In genomic region chr2:169512525-169512924, GRCh38 we compare ENCODE assay signal across 22 cellular contexts. TPM values are rescaled to one million over a fixed set of nuclear protein-coding genes. Genes with fewer than 3 reads are reported as not detected.
DNase-seq lines count a peak whose midpoint lies in the region; ATAC-seq, FAIRE-seq and TF ChIP-seq lines count a peak whose summit lies in the region.
"Had no signal": no experiment of that assay in that cellular context is flagged by ENCODE, and none has a peak within 500 bp of the region (broad histone marks: within the 10 kb centered on the region; RNA-seq: fewer than 3 reads in every experiment).

No MANE protein-coding gene starts in this region.

- TF ChIP-seq CTCF in A549 (IDR thresholded peaks at IDR 0.05) = no peak
- TF ChIP-seq CTCF in HFFc6 (IDR thresholded peaks at IDR 0.05) = no peak
- no peak for TF ChIP-seq CTCF in K562 (IDR thresholded peaks at IDR 0.05 in 2 of 3, conservative IDR thresholded peaks at IDR 0.05 in 1 of 3; ENCODE audit: insufficient read depth in 2 of 3, low read depth in 1 of 3, low read length in 3 of 3)
- no peak for TF ChIP-seq CTCF in upper lobe of left lung (IDR thresholded peaks at IDR 0.05)
- TF ChIP-seq CTCF in PC-9 (conservative IDR thresholded peaks at IDR 0.05) = no peak

- no peaks in the 10 kb centered on the region for H3K9me3 Mint-ChIP-seq in HFFc6
- no peaks in the 10 kb centered on the region for H3K9me3 Mint-ChIP-seq in activated T-helper 2 cell treated with anti-CD3 and anti-CD28 coated beads, Interferon-gamma antibody, Interleukin-2, Interleukin-4, amounts not matched to agents 10 μg/mL and 5 μg/mL and 100 μg/mL, durations not matched to agents 14 hours and 24 hours and 36 hours
- H3K9me3 Mint-ChIP-seq: activated CD4-positive, alpha-beta memory T cell treated with anti-CD3 and anti-CD28 coated beads, Interleukin-2, amount 10 ng/mL, durations not matched to agents 7 days and 5 days; CD4-positive, CD25-positive, alpha-beta regulatory T cell; endodermal cell; IgD-negative memory B cell; stimulated activated effector memory CD8-positive, alpha-beta T cell treated with anti-CD3 and anti-CD28 coated beads, Interleukin-12 subunit alpha, Interleukin-12 subunit beta, amount 100 ng/mL, for 72 hours had no signal

- no peak for TF ChIP-seq POLR2A in A549 (IDR thresholded peaks at IDR 0.05; ENCODE audit: low read length)
- TF ChIP-seq POLR2A in K562 (conservative IDR thresholded peaks at IDR 0.05) = no peak
- no peak for TF ChIP-seq POLR2A in upper lobe of left lung (IDR thresholded peaks at IDR 0.05)

- H3K27ac Mint-ChIP-seq in HFFc6 = no peak overlapping the region
- no peak overlapping the region for H3K27ac Mint-ChIP-seq in activated T-helper 2 cell treated with anti-CD3 and anti-CD28 coated beads, Interferon-gamma antibody, Interleukin-2, Interleukin-4, amounts not matched to agents 10 μg/mL and 5 μg/mL and 100 μg/mL, durations not matched to agents 14 hours and 24 hours and 36 hours
- H3K27ac Mint-ChIP-seq: activated CD4-positive, alpha-beta memory T cell treated with anti-CD3 and anti-CD28 coated beads, Interleukin-2, amount 10 ng/mL, durations not matched to agents 7 days and 5 days; CD4-positive, CD25-positive, alpha-beta regulatory T cell; endodermal cell; IgD-negative memory B cell; stimulated activated effector memory CD8-positive, alpha-beta T cell treated with anti-CD3 and anti-CD28 coated beads, Interleukin-12 subunit alpha, Interleukin-12 subunit beta, amount 100 ng/mL, for 72 hours had no signal

- BruUV-seq in K562 (replicated peaks; lab: Mats Ljungman, UMichigan) (no TSS peak), PC-9 (replicated peaks; lab: Mats Ljungman, UMichigan) (no TSS peak)

- no peaks in the 10 kb centered on the region for H3K27me3 Mint-ChIP-seq in HFFc6 (ENCODE audit: insufficient read depth)
- peaks cover 10% of the 10 kb centered on the region for H3K27me3 Mint-ChIP-seq in activated T-helper 2 cell treated with anti-CD3 and anti-CD28 coated beads, Interferon-gamma antibody, Interleukin-2, Interleukin-4, amounts not matched to agents 10 μg/mL and 5 μg/mL and 100 μg/mL, durations not matched to agents 14 hours and 24 hours and 36 hours (ENCODE audit: low read depth)
- H3K27me3 Mint-ChIP-seq: activated CD4-positive, alpha-beta memory T cell treated with anti-CD3 and anti-CD28 coated beads, Interleukin-2, amount 10 ng/mL, durations not matched to agents 7 days and 5 days had no signal

- H3K79me2 ChIP-seq in K562 (ENCODE audit: control insufficient read depth, insufficient read depth, low read length) (no peaks in the 10 kb centered on the region), PC-9 (ENCODE audit: low read depth) (no peaks in the 10 kb centered on the region)

- H4K20me1 ChIP-seq in K562 (replicated peaks; ENCODE audit: control insufficient read depth, insufficient read depth, low read length) (no peaks in the 10 kb centered on the region), PC-9 (ENCODE audit: insufficient read depth) (no peaks in the 10 kb centered on the region)

- H3F3A ChIP-seq in PC-9 (ENCODE audit: insufficient read depth, low read depth) = no peaks in the 10 kb centered on the region

- WGBS in A549 (ENCODE audit: missing lambda C conversion rate) = 43% methylated on average over 2 of the region's 2 CpGs
- WGBS in K562 (ENCODE audit: insufficient coverage, low coverage, missing lambda C conversion rate) = 61% methylated on average over 2 of the region's 2 CpGs
- 54 to 59% methylated on average over 2 of the region's 2 CpGs for WGBS in upper lobe of left lung, 2 donors

- no peak for DNase-seq in A549 (ENCODE audit: low read depth in 1 of 2, low spot score in 1 of 2)
- DNase-seq in HFFc6 = peak; percentile 27
- no peak for DNase-seq in K562 (ENCODE audit: extremely low read depth in 1 of 4, low spot score in 3 of 4)
- DNase-seq in activated T-helper 2 cell treated with anti-CD3 and anti-CD28 coated beads, Interferon-gamma antibody, Interleukin-2, Interleukin-4, amounts not matched to agents 10 μg/mL and 5 μg/mL and 100 μg/mL, durations not matched to agents 14 hours and 24 hours and 36 hours (ENCODE audit: low spot score) = no peak
- DNase-seq in activated CD4-positive, alpha-beta T cell treated with anti-CD3 and anti-CD28 coated beads for 48 hours = no peak
- DNase-seq in upper lobe of left lung = no peak
- no peak for DNase-seq in PC-9
- DNase-seq: activated CD4-positive, alpha-beta memory T cell treated with anti-CD3 and anti-CD28 coated beads, Interleukin-2, amount 10 ng/mL, durations not matched to agents 7 days and 5 days; activated naive CD4-positive, alpha-beta T cell treated with Interleukin-2 at 50 U/mL for 16 hours; anterior cingulate cortex; CD4-positive, CD25-positive, alpha-beta regulatory T cell; DND-41; endodermal cell; NCI-H2107; NCI-H524; OCI-M1; T-helper 2 cell; testis had no signal

- H3K4me3 ChIP-seq in A549 (no peak overlapping the region), K562 (no peak overlapping the region), upper lobe of left lung (no peak overlapping the region), PC-9 (no peak overlapping the region)
- H3K4me3 ChIP-seq: SJSA1, testis had no signal

- H3K27me3 ChIP-seq in K562 (ENCODE audit: control insufficient read depth in 2 of 2, insufficient read depth in 2 of 2, low read length in 2 of 2) = no peaks in the 10 kb centered on the region
- H3K27me3 ChIP-seq in upper lobe of left lung = no peaks in the 10 kb centered on the region
- H3K27me3 ChIP-seq in PC-9 (ENCODE audit: insufficient read depth, low read depth) = no peaks in the 10 kb centered on the region
- H3K27me3 ChIP-seq: SJSA1, testis had no signal

- H3K4me1 ChIP-seq in A549 (peaks cover 26% of the 10 kb centered on the region), K562 (replicated peaks in 1 of 2; ENCODE audit: control insufficient read depth in 2 of 2, insufficient read depth in 2 of 2, low read length in 2 of 2) (peaks cover 0 to 7% of the 10 kb centered on the region in 2 experiments; a peak in 2 of 5 replicates), upper lobe of left lung (peaks cover 0 to 6% (median 0%) of the 10 kb centered on the region in 4 donors), PC-9 (replicated peaks; ENCODE audit: insufficient read depth) (peaks cover 16% of the 10 kb centered on the region)
- H3K4me1 ChIP-seq: testis had no signal

- no peak overlapping the region for H3K4me3 Mint-ChIP-seq in HFFc6
- no peak overlapping the region for H3K4me3 Mint-ChIP-seq in activated T-helper 2 cell treated with anti-CD3 and anti-CD28 coated beads, Interferon-gamma antibody, Interleukin-2, Interleukin-4, amounts not matched to agents 10 μg/mL and 5 μg/mL and 100 μg/mL, durations not matched to agents 14 hours and 24 hours and 36 hours (ENCODE audit: low read depth)
- H3K4me3 Mint-ChIP-seq: activated CD4-positive, alpha-beta memory T cell treated with anti-CD3 and anti-CD28 coated beads, Interleukin-2, amount 10 ng/mL, durations not matched to agents 7 days and 5 days; CD4-positive, CD25-positive, alpha-beta regulatory T cell; endodermal cell; IgD-negative memory B cell; stimulated activated effector memory CD8-positive, alpha-beta T cell treated with anti-CD3 and anti-CD28 coated beads, Interleukin-12 subunit alpha, Interleukin-12 subunit beta, amount 100 ng/mL, for 72 hours had no signal

- H3K36me3 ChIP-seq in K562 (ENCODE audit: control insufficient read depth, insufficient read depth, low read length) (no peaks in the 10 kb centered on the region), upper lobe of left lung (no peaks in the 10 kb centered on the region), PC-9 (ENCODE audit: low read depth) (no peaks in the 10 kb centered on the region)
- H3K36me3 ChIP-seq: SJSA1 had no signal

- 0 out of 2 replicates have a peak, but pooled peaks cover 4% of the 10 kb centered on the region for H3K36me3 Mint-ChIP-seq in HFFc6 (ENCODE audit: low read depth)
- no peaks in the 10 kb centered on the region for H3K36me3 Mint-ChIP-seq in activated T-helper 2 cell treated with anti-CD3 and anti-CD28 coated beads, Interferon-gamma antibody, Interleukin-2, Interleukin-4, amounts not matched to agents 10 μg/mL and 5 μg/mL and 100 μg/mL, durations not matched to agents 14 hours and 24 hours and 36 hours (ENCODE audit: low read depth)
- H3K36me3 Mint-ChIP-seq: IgD-negative memory B cell; stimulated activated effector memory CD8-positive, alpha-beta T cell treated with anti-CD3 and anti-CD28 coated beads, Interleukin-12 subunit alpha, Interleukin-12 subunit beta, amount 100 ng/mL, for 72 hours had no signal

- CTCF ChIA-PET in A549 (lab: Yijun Ruan, JAX) = no interaction called here
- CTCF ChIA-PET in K562 (lab: Yijun Ruan, JAX; ENCODE audit: low intra/inter-chr PET ratio) = no interaction called here
- CTCF ChIA-PET in PC-9 (lab: Charles Lee) = no interaction called here

- no peaks in the 10 kb centered on the region for H3K9me1 ChIP-seq in K562 (ENCODE audit: control insufficient read depth, insufficient read depth, low read length)

- no peak for ATAC-seq in A549
- ATAC-seq in K562 = no peak
- ATAC-seq in upper lobe of left lung (ENCODE audit: low FRiP score in 2 of 2) = no peak
- ATAC-seq: stimulated activated effector memory CD8-positive, alpha-beta T cell treated with anti-CD3 and anti-CD28 coated beads, Interleukin-12 subunit alpha, Interleukin-12 subunit beta, amount 100 ng/mL, for 72 hours had no signal

- peak overlapping the region; percentile 46 for H3K4me2 ChIP-seq in A549
- H3K4me2 ChIP-seq in K562 (ENCODE audit: insufficient read depth, low read length) = no peak overlapping the region
- H3K4me2 ChIP-seq in PC-9 = no peak overlapping the region

- H3K9me3 ChIP-seq in A549 (no peaks in the 10 kb centered on the region), K562 (replicated peaks; ENCODE audit: control insufficient read depth, insufficient read depth, low read depth, low read length) (no peaks in the 10 kb centered on the region), upper lobe of left lung (no peaks in the 10 kb centered on the region), PC-9 (ENCODE audit: insufficient read depth, low read depth) (no peaks in the 10 kb centered on the region)
- H3K9me3 ChIP-seq: SJSA1, testis had no signal

- H3K4me1 Mint-ChIP-seq in HFFc6 (ENCODE audit: low read depth) = peaks cover 34% of the 10 kb centered on the region
- H3K4me1 Mint-ChIP-seq in activated T-helper 2 cell treated with anti-CD3 and anti-CD28 coated beads, Interferon-gamma antibody, Interleukin-2, Interleukin-4, amounts not matched to agents 10 μg/mL and 5 μg/mL and 100 μg/mL, durations not matched to agents 14 hours and 24 hours and 36 hours (ENCODE audit: low read depth) = peaks cover 5% of the 10 kb centered on the region
- H3K4me1 Mint-ChIP-seq: CD4-positive, CD25-positive, alpha-beta regulatory T cell; IgD-negative memory B cell had no signal

- no peak overlapping the region for H3K27ac ChIP-seq in A549
- H3K27ac ChIP-seq in K562 (ENCODE audit: extremely low read depth, low read depth, low read length) = no peak overlapping the region
- no peak overlapping the region for H3K27ac ChIP-seq in upper lobe of left lung
- H3K27ac ChIP-seq in PC-9 = no peak overlapping the region
- H3K27ac ChIP-seq: SJSA1, testis had no signal

- no peaks in the 10 kb centered on the region for H3K9me2 ChIP-seq in PC-9 (ENCODE audit: insufficient read depth)

- in situ Hi-C loops in K562 (cut with MboI) = no loop called here

- no peak overlapping the region for H3K9ac ChIP-seq in K562 (ENCODE audit: insufficient read depth in 1 of 2, low read depth in 2 of 2, low read length in 2 of 2)

- FAIRE-seq in A549 (lab: Jason Lieb, UNC) = no peak
- no peak for FAIRE-seq in K562 (lab: Jason Lieb, UNC)
- FAIRE-seq in islet of Langerhans (lab: Jason Lieb, UNC) = peak; percentile 99

- H2AFZ ChIP-seq in K562 (ENCODE audit: low read depth, low read length) (no peak overlapping the region), PC-9 (no peak overlapping the region)

- TF ChIP-seq RAD21 in A549 (conservative IDR thresholded peaks at IDR 0.05 in 1 of 2, IDR thresholded peaks at IDR 0.05 in 1 of 2) = no peak
- TF ChIP-seq RAD21 in K562 (CRISPR knock-in tag; conservative IDR thresholded peaks at IDR 0.05 in 1 of 2, IDR thresholded peaks at IDR 0.05 in 1 of 2) = no peak

- intact Hi-C loops in K562 (cut with micrococcal nuclease) (no loop called here), PC-9 (cut with micrococcal nuclease; ENCODE audit: unreplicated experiment) (no loop called here)
- intact Hi-C loops in activated T-helper 2 cell treated with anti-CD3 and anti-CD28 coated beads, Interferon-gamma antibody, Interleukin-2, Interleukin-4, amounts not matched to agents 10 μg/mL and 5 μg/mL and 100 μg/mL, durations not matched to agents 14 hours and 24 hours and 36 hours (cut with micrococcal nuclease) = no loop called here

- POLR2A ChIA-PET in A549 (lab: Yijun Ruan, JAX) (no interaction called here), K562 (lab: Yijun Ruan, JAX) (no interaction called here), PC-9 (lab: Charles Lee; ENCODE audit: unreplicated experiment) (no interaction called here)

- TF ChIP-seq EP300 in A549 (IDR thresholded peaks at IDR 0.05) (no peak), K562 (IDR thresholded peaks at IDR 0.05; ENCODE audit: low read length) (no peak), upper lobe of left lung (IDR thresholded peaks at IDR 0.05) (no peak)

RNA-seq across cellular contexts. Expression of gene KLHL41, which starts 3.0 kb away (rescaled TPM):
- polyA plus RNA-seq in A549 (2011; rRNA removed) = 0.04 and 0.08 TPM in 2 replicates
- polyA plus RNA-seq in A549 (2012; cell fraction: cytosol; rRNA removed) = 0.03 TPM in 1 of 2 replicates, not detected in the other
- polyA plus RNA-seq in A549 (2012; cell fraction: nucleus; rRNA removed) = 0.02 TPM in 1 of 2 replicates, not detected in the other
- 0.05 to 0.12 TPM (median 0.06 TPM) in 3 replicates for polyA plus RNA-seq in A549 (2017; fragmentation: RNase III; extraction: RNeasy Plus Mini Kit Qiagen cat#74134 plus additional on column Dnase treatment)
- polyA minus RNA-seq in A549 (2011; rRNA and poly(A)+ RNA removed) = not detected in 2 replicates
- under 1 TPM in 5 of 6 experiments, not detected in 1; 0.09 to 0.31 (median 0.20) TPM for total RNA-seq in HFFc6 (2021; fragmentation: NEBNext Ultra II Directional; extraction: Animal tissue kit (Norgen Biotek cat#: 25700))
- total RNA-seq in K562 (2011; cell fraction: chromatin; rRNA removed; ENCODE audit: low replicate concordance) = 0.46 and 0.63 TPM in 2 replicates
- 0.17 and 0.79 TPM in 2 replicates for total RNA-seq in K562 (2011; cell fraction: nucleolus; rRNA removed)
- 0.29 TPM in 1 of 2 replicates, not detected in the other for total RNA-seq in K562 (2011; cell fraction: nucleoplasm; rRNA removed)
- total RNA-seq in K562 (2014; rRNA removed) = 0.05 TPM in 1 of 2 replicates, not detected in the other
- 0.06 and 0.11 TPM in 2 replicates for total RNA-seq in K562 (2014; rRNA removed; fragmentation: Illumina TruSeq; extraction: Trizol)
- total RNA-seq in K562 (2015; rRNA removed; fragmentation: Illumina TruSeq; extraction: Trizol) = 0.19 and 0.22 TPM in 2 replicates
- 0.09 TPM in 1 of 2 replicates, not detected in the other for total RNA-seq in K562 (2021)
- polyA plus RNA-seq in K562 (2011; rRNA removed) = 0.08 and 0.15 TPM in 2 replicates
- 0.04 TPM in 1 of 2 replicates, not detected in the other for polyA plus RNA-seq in K562 (2011; cell fraction: cytosol; rRNA removed)
- polyA plus RNA-seq in K562 (2011; cell fraction: nucleus; rRNA removed) = 0.14 and 0.22 TPM in 2 replicates
- 0.08 and 0.16 TPM in 2 replicates for polyA plus RNA-seq in K562 (2012)
- polyA plus RNA-seq in K562 (2014; fragmentation: Illumina TruSeq; extraction: Trizol) = 0.09 and 0.14 TPM in 2 replicates
- polyA plus RNA-seq in K562 (2014; fragmentation: Nextera tagmentation; extraction: Ambion mirVana) = under 1 TPM; 0.08 to 0.13 TPM
- polyA plus RNA-seq in K562 (2014; rRNA removed) = 0.03 and 1.5 TPM in 2 replicates
- 0.14 and 0.63 TPM in 2 replicates for polyA minus RNA-seq in K562 (2011; rRNA and poly(A)+ RNA removed)
- not detected in 2 replicates for polyA minus RNA-seq in K562 (2011; cell fraction: cytosol; rRNA and poly(A)+ RNA removed)
- polyA minus RNA-seq in K562 (2011; cell fraction: nucleus; rRNA and poly(A)+ RNA removed) = 0.13 and 0.56 TPM in 2 replicates
- total RNA-seq in activated T-helper 2 cell treated with anti-CD3 and anti-CD28 coated beads, Interferon-gamma antibody, Interleukin-2, Interleukin-4, amounts not matched to agents 10 μg/mL and 5 μg/mL and 100 μg/mL, durations not matched to agents 14 hours and 24 hours and 36 hours = 0.14 TPM in 1 of 2 replicates, not detected in the other
- total RNA-seq in upper lobe of left lung = 1 to 10 TPM in 3 of 6 donors, under 1 TPM in 2, not detected in 1; 0.40 to 3.1 (median 1.3) TPM
- total RNA-seq in PC-9 (2021) = not detected in 2 replicates
- total RNA-seq: activated CD4-positive, alpha-beta memory T cell treated with anti-CD3 and anti-CD28 coated beads, Interleukin-2, amount 10 ng/mL, durations not matched to agents 7 days and 5 days; CD4-positive, CD25-positive, alpha-beta regulatory T cell; endodermal cell had no signal
- polyA plus RNA-seq: IgD-negative memory B cell had no signal

RNA-seq across cellular contexts. Expression of gene BBS5, which starts 33.2 kb away (rescaled TPM):
- 1.6 and 1.7 TPM in 2 replicates for polyA plus RNA-seq in A549 (2011; rRNA removed)
- polyA plus RNA-seq in A549 (2012; cell fraction: cytosol; rRNA removed) = 2.4 and 3.5 TPM in 2 replicates
- 7.3 and 7.5 TPM in 2 replicates for polyA plus RNA-seq in A549 (2012; cell fraction: nucleus; rRNA removed)
- 5.3 to 6.0 TPM (median 5.4 TPM) in 3 replicates for polyA plus RNA-seq in A549 (2017; fragmentation: RNase III; extraction: RNeasy Plus Mini Kit Qiagen cat#74134 plus additional on column Dnase treatment)
- polyA minus RNA-seq in A549 (2011; rRNA and poly(A)+ RNA removed) = 1.5 and 2.4 TPM in 2 replicates
- 1 to 10 TPM; 4.8 to 7.0 (median 6.0) TPM for total RNA-seq in HFFc6 (2021; fragmentation: NEBNext Ultra II Directional; extraction: Animal tissue kit (Norgen Biotek cat#: 25700))
- total RNA-seq in K562 (2011; cell fraction: chromatin; rRNA removed; ENCODE audit: low replicate concordance) = 7.5 and 18.1 TPM in 2 replicates
- 2.2 and 4.5 TPM in 2 replicates for total RNA-seq in K562 (2011; cell fraction: nucleolus; rRNA removed)
- total RNA-seq in K562 (2011; cell fraction: nucleoplasm; rRNA removed) = 6.4 and 10.1 TPM in 2 replicates
- total RNA-seq in K562 (2014; rRNA removed) = 4.3 and 5.2 TPM in 2 replicates
- total RNA-seq in K562 (2014; rRNA removed; fragmentation: Illumina TruSeq; extraction: Trizol) = 4.7 and 4.8 TPM in 2 replicates
- 4.5 and 5.3 TPM in 2 replicates for total RNA-seq in K562 (2015; rRNA removed; fragmentation: Illumina TruSeq; extraction: Trizol)
- total RNA-seq in K562 (2021) = 5.0 and 6.5 TPM in 2 replicates
- 2.3 and 3.7 TPM in 2 replicates for polyA plus RNA-seq in K562 (2011; rRNA removed)
- 2.1 and 5.2 TPM in 2 replicates for polyA plus RNA-seq in K562 (2011; cell fraction: cytosol; rRNA removed)
- 2.7 and 4.4 TPM in 2 replicates for polyA plus RNA-seq in K562 (2011; cell fraction: nucleus; rRNA removed)
- polyA plus RNA-seq in K562 (2012) = 2.7 and 4.2 TPM in 2 replicates
- 3.4 and 5.5 TPM in 2 replicates for polyA plus RNA-seq in K562 (2014; fragmentation: Illumina TruSeq; extraction: Trizol)
- 1 to 10 TPM in 1 of 2 experiments, under 1 TPM in 1; 0.48 to 1.4 TPM for polyA plus RNA-seq in K562 (2014; fragmentation: Nextera tagmentation; extraction: Ambion mirVana)
- 6.9 and 7.1 TPM in 2 replicates for polyA plus RNA-seq in K562 (2014; rRNA removed)
- 3.5 and 3.7 TPM in 2 replicates for polyA minus RNA-seq in K562 (2011; rRNA and poly(A)+ RNA removed)
- 1.1 and 2.5 TPM in 2 replicates for polyA minus RNA-seq in K562 (2011; cell fraction: cytosol; rRNA and poly(A)+ RNA removed)
- polyA minus RNA-seq in K562 (2011; cell fraction: nucleus; rRNA and poly(A)+ RNA removed) = 3.8 and 6.9 TPM in 2 replicates
- 3.2 and 3.3 TPM in 2 replicates for total RNA-seq in activated T-helper 2 cell treated with anti-CD3 and anti-CD28 coated beads, Interferon-gamma antibody, Interleukin-2, Interleukin-4, amounts not matched to agents 10 μg/mL and 5 μg/mL and 100 μg/mL, durations not matched to agents 14 hours and 24 hours and 36 hours
- total RNA-seq in upper lobe of left lung = 10 to 100 TPM in 2 of 6 donors, 1 to 10 TPM in 4; 5.8 to 20.8 (median 7.2) TPM
- 0.31 and 0.38 TPM in 2 replicates for total RNA-seq in PC-9 (2021)
